ENCODE assay signal across 14 cellular contexts in the genomic region with DNA sequence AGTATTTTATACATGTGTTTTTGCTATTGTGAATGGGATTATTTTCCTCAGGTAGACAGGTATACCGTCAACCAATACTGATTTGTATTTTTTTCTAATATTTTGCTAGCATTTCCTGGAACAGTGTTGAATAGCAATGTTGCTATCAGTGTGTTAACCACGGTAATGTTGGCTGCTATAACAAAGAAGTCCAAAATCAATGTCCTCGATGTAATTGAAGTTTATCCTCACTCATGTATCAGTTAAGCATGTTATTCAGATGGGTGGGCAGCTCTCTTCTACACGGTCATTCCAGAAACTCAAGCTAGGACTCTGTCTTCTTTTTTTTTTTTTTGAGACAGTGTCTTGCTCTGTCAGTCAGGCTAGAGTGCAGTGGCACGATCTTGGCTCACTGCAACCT. TPM values are rescaled to one million over a fixed set of nuclear protein-coding genes. Genes with fewer than 3 reads are reported as not detected.
DNase-seq lines count a peak whose midpoint lies in the region; ATAC-seq, FAIRE-seq and TF ChIP-seq lines count a peak whose summit lies in the region.
"Had no signal": no experiment of that assay in that cellular context is flagged by ENCODE, and none has a peak within 500 bp of the region (broad histone marks: within the 10 kb centered on the region; RNA-seq: fewer than 3 reads in every experiment).

No MANE protein-coding gene starts in this region.

- H4K20me1 ChIP-seq in HepG2 (ENCODE audit: insufficient read depth, low read length) (no peaks in the 10 kb centered on the region), PC-9 (ENCODE audit: insufficient read depth) (no peaks in the 10 kb centered on the region)

- WGBS in HepG2 (ENCODE audit: low lambda C conversion rate) = 94% methylated on average over 5 of the region's 5 CpGs
- WGBS in right lobe of liver (ENCODE audit: insufficient coverage, low coverage, low lambda C conversion rate, missing lambda C conversion rate) = 84% methylated on average over 5 of the region's 5 CpGs
- WGBS in spleen, 5 donors = 86 to 93% (median 90%) methylated on average over 5 of the region's 5 CpGs

- TF ChIP-seq POLR2A in HepG2 (IDR thresholded peaks at IDR 0.05; ENCODE audit: insufficient read depth in 1 of 2, low read depth in 2 of 2, low read length in 2 of 2) (no peak), right lobe of liver (IDR thresholded peaks at IDR 0.05) (no peak), spleen (IDR thresholded peaks at IDR 0.05) (no peak)

- no peaks in the 10 kb centered on the region for H3K27me3 Mint-ChIP-seq in activated B cell treated with CpG ODN at 0.5 μM for 24 hours

- CTCF ChIA-PET in HepG2 (lab: Yijun Ruan, JAX; ENCODE audit: low intra/inter-chr PET ratio, low total read pairs) = no interaction called here
- CTCF ChIA-PET in activated B cell treated with CpG ODN at 0.5 μM for 24 hours (lab: Charles Lee) = no interaction called here
- CTCF ChIA-PET in PC-9 (lab: Charles Lee) = no interaction called here

- intact Hi-C loops in HepG2 (cut with micrococcal nuclease; ENCODE audit: unreplicated experiment) = no loop called here
- intact Hi-C loops in right lobe of liver (cut with DNase I) = no loop called here
- intact Hi-C loops in activated B cell treated with CpG ODN at 0.5 μM for 24 hours (cut with micrococcal nuclease) = loop anchor here (2.0 kb wide), 1 partner anchor 24 kb away; the partner anchor contains the start of gene DOP1B
- intact Hi-C loops in spleen (cut with DNase I; ENCODE audit: low total_unique reads) = no loop called here
- intact Hi-C loops in PC-9 (cut with micrococcal nuclease; ENCODE audit: unreplicated experiment) = no loop called here

- TF ChIP-seq CTCF in HepG2 (CRISPR knock-in tag; IDR thresholded peaks at IDR 0.05) = no peak
- TF ChIP-seq CTCF in right lobe of liver (IDR thresholded peaks at IDR 0.05) = no peak
- TF ChIP-seq CTCF in activated B cell treated with CpG ODN at 0.5 μM for 24 hours (IDR thresholded peaks at IDR 0.05) = no peak
- TF ChIP-seq CTCF in spleen (IDR thresholded peaks at IDR 0.05 in 8 of 11, conservative IDR thresholded peaks at IDR 0.05 in 3 of 11) = no peak
- TF ChIP-seq CTCF in PC-9 (conservative IDR thresholded peaks at IDR 0.05) = no peak

- H3K27ac ChIP-seq in HepG2 (ENCODE audit: extremely low read length, insufficient read depth, low read length) (no peak overlapping the region), right lobe of liver (no peak overlapping the region), spleen (peak overlapping the region in 5 of 8 donors; percentile 26 to 60 (median 33)), PC-9 (no peak overlapping the region)
- H3K27ac ChIP-seq: 22Rv1, C4-2B had no signal

- no peak overlapping the region for H3K9ac ChIP-seq in HepG2 (ENCODE audit: insufficient read depth, low read depth, low read length)

- H3K4me3 ChIP-seq in HepG2 (replicated peaks in 1 of 3; ENCODE audit: insufficient read depth in 1 of 3, low read depth in 2 of 3, low read length in 3 of 3) (no peak overlapping the region), right lobe of liver (no peak overlapping the region), spleen (peak overlapping the region in 1 of 8 donors; percentile 21), PC-9 (no peak overlapping the region)

- no TSS peak for BruUV-seq in HepG2 (replicated peaks; lab: Mats Ljungman, UMichigan)
- no TSS peak for BruUV-seq in PC-9 (replicated peaks; lab: Mats Ljungman, UMichigan)

- POLR2A ChIA-PET in HepG2 (lab: Yijun Ruan, JAX) = no interaction called here
- POLR2A ChIA-PET in activated B cell treated with CpG ODN at 0.5 μM for 24 hours (lab: Charles Lee) = no interaction called here
- POLR2A ChIA-PET in PC-9 (lab: Charles Lee; ENCODE audit: unreplicated experiment) = interaction anchor here (0.7 kb wide), 1 partner anchor 157 kb away, joined by 3 read pairs; no protein-coding TSS in a partner anchor

- H3K36me3 ChIP-seq in HepG2 (replicated peaks in 1 of 2; ENCODE audit: control insufficient read depth in 1 of 2, insufficient read depth in 2 of 2, low read length in 2 of 2) = no peaks in the 10 kb centered on the region; a peak in 2 of 5 replicates
- no peaks in the 10 kb centered on the region for H3K36me3 ChIP-seq in right lobe of liver
- H3K36me3 ChIP-seq in spleen = peaks cover 0 to 20% (median 0%) of the 10 kb centered on the region in 6 donors
- H3K36me3 ChIP-seq in PC-9 (ENCODE audit: low read depth) = no peaks in the 10 kb centered on the region

- H3K36me3 Mint-ChIP-seq in activated B cell treated with CpG ODN at 0.5 μM for 24 hours (ENCODE audit: low read depth) = peaks cover 48% of the 10 kb centered on the region

- DNase-seq in HepG2 (ENCODE audit: low spot score) = no peak
- no peak for DNase-seq in right lobe of liver
- DNase-seq in activated B cell treated with CpG ODN at 0.5 μM for 24 hours = no peak
- no peak for DNase-seq in spleen
- DNase-seq in DMS153 (lab: John Stamatoyannopoulos, UW) = no peak
- no peak for DNase-seq in PC-9
- DNase-seq in activated T-cell treated with anti-CD3 and anti-CD28 coated beads, Interleukin-2, amount 50 U/mL, for 1 hour = no peak
- DNase-seq: Caco-2; CD8-positive, alpha-beta T cell; DMS53; HCEC 1CT; HFFc6 had no signal

- H3K4me3 Mint-ChIP-seq in activated B cell treated with CpG ODN at 0.5 μM for 24 hours = no peak overlapping the region
- H3K4me3 Mint-ChIP-seq: CD8-positive, alpha-beta T cell; HFFc6 had no signal

- no peak overlapping the region for H3K4me2 ChIP-seq in HepG2 (ENCODE audit: low read depth, low read length)
- H3K4me2 ChIP-seq in PC-9 = no peak overlapping the region

- H3K4me1 ChIP-seq in HepG2 (ENCODE audit: insufficient read depth, low read length) (no peaks in the 10 kb centered on the region), right lobe of liver (peaks cover 0 to 15% (median 0%) of the 10 kb centered on the region in 4 donors), spleen (peaks cover 0 to 76% (median 25%) of the 10 kb centered on the region in 6 donors), PC-9 (replicated peaks; ENCODE audit: insufficient read depth) (peaks cover 8% of the 10 kb centered on the region; the same call in 1 of the 2 replicates)
- H3K4me1 ChIP-seq: Caco-2 had no signal

- H3K9me3 Mint-ChIP-seq in activated B cell treated with CpG ODN at 0.5 μM for 24 hours = peaks cover 1% of the 10 kb centered on the region
- H3K9me3 Mint-ChIP-seq: CD8-positive, alpha-beta T cell; HFFc6 had no signal

- FAIRE-seq in HepG2 (lab: Jason Lieb, UNC) = no peak

- in situ Hi-C loops in HepG2 (cut with HindIII; ENCODE audit: extremely low pct_ligation_motif_present, low pct_unique_long_range_greater_than_20kb) = no loop called here

- no peak overlapping the region for H2AFZ ChIP-seq in HepG2 (ENCODE audit: low read length)
- H2AFZ ChIP-seq in PC-9 = no peak overlapping the region

- H3K79me2 ChIP-seq in HepG2 (ENCODE audit: insufficient read depth, low read length) (no peaks in the 10 kb centered on the region), PC-9 (ENCODE audit: low read depth) (no peaks in the 10 kb centered on the region)

- peaks cover 29% of the 10 kb centered on the region for H3K4me1 Mint-ChIP-seq in activated B cell treated with CpG ODN at 0.5 μM for 24 hours

- H3K27ac Mint-ChIP-seq in activated B cell treated with CpG ODN at 0.5 μM for 24 hours = peak overlapping the region; percentile 72
- H3K27ac Mint-ChIP-seq: CD8-positive, alpha-beta T cell; HFFc6 had no signal

- no peaks in the 10 kb centered on the region for H3K9me2 ChIP-seq in PC-9 (ENCODE audit: insufficient read depth)

- H3K9me3 ChIP-seq in HepG2 (ENCODE audit: low read length) (no peaks in the 10 kb centered on the region), right lobe of liver (no peaks in the 10 kb centered on the region), spleen (no peaks in the 10 kb centered on the region), PC-9 (ENCODE audit: insufficient read depth, low read depth) (no peaks in the 10 kb centered on the region)
- H3K9me3 ChIP-seq: Caco-2 had no signal

- TF ChIP-seq EP300 in HepG2 (IDR thresholded peaks at IDR 0.05; ENCODE audit: low read depth in 2 of 2, low read length in 2 of 2) (no peak), HepG2 (CRISPR knock-in tag; IDR thresholded peaks at IDR 0.05; ENCODE audit: borderline replicate concordance) (no peak)

- no peaks in the 10 kb centered on the region for H3F3A ChIP-seq in PC-9 (ENCODE audit: insufficient read depth, low read depth)

- no peak for TF ChIP-seq RAD21 in HepG2 (CRISPR knock-in tag; IDR thresholded peaks at IDR 0.05)

- H3K27me3 ChIP-seq in HepG2 (ENCODE audit: control insufficient read depth in 1 of 2, insufficient read depth in 2 of 2, low read length in 2 of 2) (no peaks in the 10 kb centered on the region), right lobe of liver (no peaks in the 10 kb centered on the region), spleen (replicated peaks in 1 of 7) (no peaks in the 10 kb centered on the region), PC-9 (ENCODE audit: insufficient read depth, low read depth) (no peaks in the 10 kb centered on the region)

- ATAC-seq in HepG2 (no peak), right lobe of liver (no peak), activated B cell treated with CpG ODN at 0.5 μM for 24 hours (ENCODE audit: low read depth) (no peak)
- ATAC-seq: CD8-positive, alpha-beta T cell had no signal

RNA-seq across cellular contexts. Expression of gene DOP1B, which starts 24.3 kb away (rescaled TPM):
- 2.8 and 3.0 TPM in 2 replicates for total RNA-seq in HepG2 (2016; rRNA removed; fragmentation: Illumina TruSeq; extraction: Trizol)
- 2.6 and 3.3 TPM in 2 replicates for total RNA-seq in HepG2 (2016; cell fraction: cytosol; rRNA removed; fragmentation: Illumina TruSeq; extraction: Trizol; ENCODE audit: low read depth)
- 2.4 and 3.0 TPM in 2 replicates for total RNA-seq in HepG2 (2016; cell fraction: insoluble cytoplasmic fraction; rRNA removed; fragmentation: Illumina TruSeq; extraction: Trizol)
- 1.3 and 1.6 TPM in 2 replicates for total RNA-seq in HepG2 (2016; cell fraction: membrane; rRNA removed; fragmentation: Illumina TruSeq; extraction: Trizol)
- total RNA-seq in HepG2 (2016; cell fraction: nucleus; rRNA removed; fragmentation: Illumina TruSeq; extraction: Trizol) = 2.4 and 2.5 TPM in 2 replicates
- 2.3 and 3.2 TPM in 2 replicates for polyA plus RNA-seq in HepG2 (2011; rRNA removed)
- 2.0 and 2.3 TPM in 2 replicates for polyA plus RNA-seq in HepG2 (2011; cell fraction: cytosol; rRNA removed)
- polyA plus RNA-seq in HepG2 (2011; cell fraction: nucleus; rRNA removed) = 4.2 and 4.4 TPM in 2 replicates
- 3.9 TPM in 2 replicates for polyA plus RNA-seq in HepG2 (2012)
- 0.11 and 0.18 TPM in 2 replicates for polyA plus RNA-seq in HepG2 (2016; cell fraction: cytosol; fragmentation: Illumina TruSeq; extraction: Trizol; ENCODE audit: low read depth)
- polyA plus RNA-seq in HepG2 (2016; cell fraction: insoluble cytoplasmic fraction; fragmentation: Illumina TruSeq; extraction: Trizol; ENCODE audit: low read depth) = 1.6 TPM in 2 replicates
- 0.45 and 0.50 TPM in 2 replicates for polyA plus RNA-seq in HepG2 (2016; cell fraction: membrane; fragmentation: Illumina TruSeq; extraction: Trizol; ENCODE audit: low read depth)
- 3.0 and 3.5 TPM in 2 replicates for polyA plus RNA-seq in HepG2 (2016; cell fraction: nucleus; fragmentation: Illumina TruSeq; extraction: Trizol; ENCODE audit: insufficient read depth, low read depth)
- 1.9 and 6.3 TPM in 2 replicates for polyA minus RNA-seq in HepG2 (2011; rRNA and poly(A)+ RNA removed; ENCODE audit: low replicate concordance)
- 5.7 and 6.1 TPM in 2 replicates for polyA minus RNA-seq in HepG2 (2011; cell fraction: cytosol; rRNA and poly(A)+ RNA removed)
- polyA minus RNA-seq in HepG2 (2011; cell fraction: nucleus; rRNA and poly(A)+ RNA removed) = 8.0 and 8.5 TPM in 2 replicates
- total RNA-seq in right lobe of liver = 10 to 100 TPM in 5 of 6 experiments, 1 to 10 TPM in 1; 6.6 to 30.1 (median 20.9) TPM
- total RNA-seq in activated B cell treated with CpG ODN at 0.5 μM for 24 hours = 31.2 and 33.9 TPM in 2 replicates
- 10 to 100 TPM; 20.8 to 29.2 (median 23.3) TPM for total RNA-seq in spleen
- polyA plus RNA-seq in spleen = 1 to 10 TPM; 2.9 to 4.9 (median 3.1) TPM
- 14.7 and 15.1 TPM in 2 replicates for total RNA-seq in PC-9 (2021)

RNA-seq across cellular contexts. Expression of gene CBR3, which starts 46.1 kb away (rescaled TPM):
- total RNA-seq in HepG2 (2016; rRNA removed; fragmentation: Illumina TruSeq; extraction: Trizol) (not detected in 2 replicates), right lobe of liver (1 to 10 TPM in 2 of 6 experiments, under 1 TPM in 2, not detected in 2; 0.17 to 1.3 (median 0.74) TPM), activated B cell treated with CpG ODN at 0.5 μM for 24 hours (4.7 and 5.4 TPM in 2 replicates), spleen (1 to 10 TPM; 1.4 to 3.4 (median 2.9) TPM), PC-9 (2021) (20.1 and 23.6 TPM in 2 replicates)
- not detected in 2 replicates for total RNA-seq in HepG2 (2016; cell fraction: cytosol; rRNA removed; fragmentation: Illumina TruSeq; extraction: Trizol; ENCODE audit: low read depth)
- total RNA-seq in HepG2 (2016; cell fraction: insoluble cytoplasmic fraction; rRNA removed; fragmentation: Illumina TruSeq; extraction: Trizol) = not detected in 2 replicates
- not detected in 2 replicates for total RNA-seq in HepG2 (2016; cell fraction: membrane; rRNA removed; fragmentation: Illumina TruSeq; extraction: Trizol)
- not detected in 2 replicates for total RNA-seq in HepG2 (2016; cell fraction: nucleus; rRNA removed; fragmentation: Illumina TruSeq; extraction: Trizol)
- polyA plus RNA-seq in HepG2 (2011; rRNA removed) (not detected in 2 replicates), spleen (1 to 10 TPM; 1.7 to 4.5 (median 4.0) TPM)
- polyA plus RNA-seq in HepG2 (2011; cell fraction: cytosol; rRNA removed) = not detected in 2 replicates
- 0.14 TPM in 1 of 2 replicates, not detected in the other for polyA plus RNA-seq in HepG2 (2011; cell fraction: nucleus; rRNA removed)
- polyA plus RNA-seq in HepG2 (2012) = not detected in 2 replicates
- not detected in 2 replicates for polyA plus RNA-seq in HepG2 (2016; cell fraction: cytosol; fragmentation: Illumina TruSeq; extraction: Trizol; ENCODE audit: low read depth)
- polyA plus RNA-seq in HepG2 (2016; cell fraction: insoluble cytoplasmic fraction; fragmentation: Illumina TruSeq; extraction: Trizol; ENCODE audit: low read depth) = not detected in 2 replicates
- polyA plus RNA-seq in HepG2 (2016; cell fraction: membrane; fragmentation: Illumina TruSeq; extraction: Trizol; ENCODE audit: low read depth) = not detected in 2 replicates
- polyA plus RNA-seq in HepG2 (2016; cell fraction: nucleus; fragmentation: Illumina TruSeq; extraction: Trizol; ENCODE audit: insufficient read depth, low read depth) = not detected in 2 replicates
- polyA minus RNA-seq in HepG2 (2011; rRNA and poly(A)+ RNA removed; ENCODE audit: low replicate concordance) = 2.9 TPM in 1 of 2 replicates, not detected in the other
- polyA minus RNA-seq in HepG2 (2011; cell fraction: cytosol; rRNA and poly(A)+ RNA removed) = not detected in 2 replicates
- polyA minus RNA-seq in HepG2 (2011; cell fraction: nucleus; rRNA and poly(A)+ RNA removed) = not detected in 2 replicates
- total RNA-seq: Caco-2 had no signal

Comparison
In these comparisons a context has a peak if more than half of its experiments do, and no peak if none do; other contexts are left out.
1. H3K27ac ChIP-seq: peak in spleen (5 of 8); none in HepG2 (single experiment), right lobe of liver (0 of 3) and PC-9 (single experiment).